In genomic region chr10:123442901-123443300, GRCh38 we compare ENCODE assay signal across 14 cellular contexts.
A peak's percentile ranks its signal among the peaks of the same experiment; 100 is the strongest.
DNase-seq lines count a peak whose midpoint lies in the region; ATAC-seq and TF ChIP-seq lines count a peak whose summit lies in the region.
"Had no signal": no experiment of that assay in that cellular context is flagged by ENCODE, and none has a peak within 500 bp of the region (broad histone marks: within the 10 kb centered on the region; RNA-seq: fewer than 3 reads in every experiment).

No MANE protein-coding gene starts in this region.

- H2AFZ ChIP-seq in trophoblast cell (ENCODE audit: insufficient read depth, low read length, poor library complexity), result no peak overlapping the region

- H2AK5ac ChIP-seq in trophoblast cell (ENCODE audit: low read length), result no peak overlapping the region

- no peaks in the 10 kb centered on the region for H3K79me1 ChIP-seq in trophoblast cell (ENCODE audit: low read length)

- no peak overlapping the region for H3K4me2 ChIP-seq in trophoblast cell (ENCODE audit: low read length)

- H3K4me3 Mint-ChIP-seq in CD8-positive, alpha-beta memory T cell, result no peak overlapping the region
- H3K4me3 Mint-ChIP-seq: effector memory CD8-positive, alpha-beta T cell; natural killer cell had no signal

- no peak overlapping the region for H4K12ac ChIP-seq in trophoblast cell (ENCODE audit: low read depth, low read length)

- H2BK5ac ChIP-seq in trophoblast cell (ENCODE audit: low read depth, low read length, poor library complexity), result no peak overlapping the region

- in situ Hi-C loops in GM13977 (cut with MboI; ENCODE audit: low pct_unique_long_range_greater_than_20kb, low sequenced_read_pairs, unreplicated experiment), result no loop called here

- no peak overlapping the region for H3K9ac ChIP-seq in trophoblast cell (ENCODE audit: low read length)

- ATAC-seq in GM19395 (IDR thresholded peaks at IDR 0.05; ENCODE audit: unreplicated experiment) (peak; percentile 94), HG02610 (IDR thresholded peaks at IDR 0.05; ENCODE audit: unreplicated experiment) (peak; percentile 85), HG03196 (IDR thresholded peaks at IDR 0.05; ENCODE audit: unreplicated experiment) (peak; percentile 89)
- ATAC-seq: effector memory CD8-positive, alpha-beta T cell; HepG2 had no signal

- no peak overlapping the region for H2BK120ac ChIP-seq in trophoblast cell (ENCODE audit: insufficient read depth, low read length, poor library complexity)

- H3K27me3 Mint-ChIP-seq in CD8-positive, alpha-beta memory T cell, result peaks cover 2 to 15% of the 10 kb centered on the region in 2 donors

- H4K8ac ChIP-seq in trophoblast cell (ENCODE audit: low read depth, low read length), result no peak overlapping the region

- no peaks in the 10 kb centered on the region for H3K36me3 ChIP-seq in CD8-positive, alpha-beta memory T cell (ENCODE audit: insufficient read depth, low read length)
- no peaks in the 10 kb centered on the region for H3K36me3 ChIP-seq in trophoblast cell (ENCODE audit: control insufficient read depth in 1 of 2, insufficient read depth in 2 of 2, low read length in 2 of 2)
- H3K36me3 ChIP-seq: transverse colon had no signal

- no peak overlapping the region for H2BK12ac ChIP-seq in trophoblast cell (ENCODE audit: low read length)

- no peak overlapping the region for H3K14ac ChIP-seq in trophoblast cell (ENCODE audit: low read length)

- H3K4me3 ChIP-seq in CD8-positive, alpha-beta memory T cell (ENCODE audit: low read length), result no peak overlapping the region
- no peak overlapping the region for H3K4me3 ChIP-seq in trophoblast cell (ENCODE audit: low read depth, low read length)
- H3K4me3 ChIP-seq: transverse colon had no signal

- WGBS in trophoblast cell (ENCODE audit: extremely low coverage, insufficient coverage, insufficient read length), result no CpG with 5 or more reads among the region's 4 CpGs

- H3K79me2 ChIP-seq in trophoblast cell (ENCODE audit: control insufficient read depth, insufficient read depth, low read length, poor library complexity), result no peaks in the 10 kb centered on the region

- H3K9me3 Mint-ChIP-seq in CD8-positive, alpha-beta memory T cell, result no peaks in the 10 kb centered on the region
- H3K9me3 Mint-ChIP-seq: effector memory CD8-positive, alpha-beta T cell; natural killer cell had no signal

- no peak overlapping the region for H3K23ac ChIP-seq in trophoblast cell (ENCODE audit: low read length)

- H3K4me1 ChIP-seq in CD8-positive, alpha-beta memory T cell (ENCODE audit: insufficient read depth, low read length), result no peaks in the 10 kb centered on the region
- H3K4me1 ChIP-seq in trophoblast cell (ENCODE audit: control insufficient read depth in 1 of 2, insufficient read depth in 2 of 2, low read length in 2 of 2), result no peaks in the 10 kb centered on the region
- H3K4me1 ChIP-seq: transverse colon had no signal

- H3K9me3 ChIP-seq in CD8-positive, alpha-beta memory T cell (ENCODE audit: low read length), result no peaks in the 10 kb centered on the region
- H3K9me3 ChIP-seq in trophoblast cell (ENCODE audit: insufficient read depth, low read depth, low read length), result peaks cover 5% of the 10 kb centered on the region
- H3K9me3 ChIP-seq: transverse colon had no signal

- TF ChIP-seq CTCF in GM13977 (IDR thresholded peaks at IDR 0.05; ENCODE audit: extremely low read depth, insufficient read depth, missing control alignments), result no peak

- H3K27me3 ChIP-seq in CD8-positive, alpha-beta memory T cell (ENCODE audit: insufficient read depth, low read length, poor library complexity, severe bottlenecking), result no peaks in the 10 kb centered on the region
- H3K27me3 ChIP-seq in trophoblast cell (ENCODE audit: insufficient read depth, low read length), result no peaks in the 10 kb centered on the region
- H3K27me3 ChIP-seq: transverse colon had no signal

- no peak overlapping the region for H3K4ac ChIP-seq in trophoblast cell (ENCODE audit: low read depth, low read length)

- no peak overlapping the region for H3K18ac ChIP-seq in trophoblast cell (ENCODE audit: low read length)

- H3K27ac Mint-ChIP-seq in CD8-positive, alpha-beta memory T cell, result no peak overlapping the region
- H3K27ac Mint-ChIP-seq: effector memory CD8-positive, alpha-beta T cell; natural killer cell had no signal

- CTCF ChIA-PET in CD8-positive, alpha-beta memory T cell (lab: Charles Lee), result interaction anchor here (1.0 kb wide), 1 partner anchor 403 kb away, joined by 3 read pairs; no protein-coding TSS in a partner anchor

- POLR2A ChIA-PET in CD8-positive, alpha-beta memory T cell (lab: Charles Lee), result no interaction called here

- H3K36me3 Mint-ChIP-seq in CD8-positive, alpha-beta memory T cell, result no peaks in the 10 kb centered on the region
- H3K36me3 Mint-ChIP-seq: natural killer cell had no signal

- no peak overlapping the region for H4K91ac ChIP-seq in trophoblast cell (ENCODE audit: low read depth, low read length)

- H3K27ac ChIP-seq in CD8-positive, alpha-beta memory T cell (ENCODE audit: low read depth, low read length), result no peak overlapping the region
- H3K27ac ChIP-seq in trophoblast cell (ENCODE audit: low read depth, low read length), result no peak overlapping the region
- H3K27ac ChIP-seq: transverse colon had no signal

- DNase-seq in GM13977 (ENCODE audit: low spot score) (peak; percentile 77), NCI-H748 (lab: John Stamatoyannopoulos, UW; ENCODE audit: unreplicated experiment) (no peak), trophoblast cell (no peak)
- DNase-seq in CD8-positive, alpha-beta memory T cell, result no peak
- no peak for DNase-seq in NK-92 treated with Interleukin-12 subunit alpha and Interleukin-12 subunit beta, amount 100 ng/mL, for 24 hours (lab: John Stamatoyannopoulos, UW)
- DNase-seq: activated CD4-positive, CD25-positive, alpha-beta regulatory T cell treated with anti-CD3 and anti-CD28 coated beads, Interleukin-2, amount 50 U/mL, for 72 hours; DMS153; effector memory CD8-positive, alpha-beta T cell; natural killer cell; transverse colon had no signal

- no peaks in the 10 kb centered on the region for H3K4me1 Mint-ChIP-seq in CD8-positive, alpha-beta memory T cell
- H3K4me1 Mint-ChIP-seq: natural killer cell had no signal
